In genomic region chr10:23293145-23293724, GRCh38 we compare ENCODE assay signal across 9 cellular contexts. TPM values are rescaled to one million over a fixed set of nuclear protein-coding genes. Genes with fewer than 3 reads are reported as not detected.
DNase-seq lines count a peak whose midpoint lies in the region; ATAC-seq, FAIRE-seq and TF ChIP-seq lines count a peak whose summit lies in the region.
"Had no signal": no experiment of that assay in that cellular context is flagged by ENCODE, and none has a peak within 500 bp of the region (broad histone marks: within the 10 kb centered on the region; RNA-seq: fewer than 3 reads in every experiment).

No MANE protein-coding gene starts in this region.

- H3K9me3 Mint-ChIP-seq in astrocyte (ENCODE audit: unreplicated experiment), result peaks cover 3% of the 10 kb centered on the region
- H3K9me3 Mint-ChIP-seq: T-helper 1 cell treated with Interleukin-12 subunit alpha and Interleukin-12 subunit beta and Interleukin-4 antibody, amounts not matched to agents 30 μg/mL and 1 μg/mL, for 36 hours had no signal

- H3K27me3 ChIP-seq in astrocyte (ENCODE audit: insufficient read depth, low read length) (peaks cover 9% of the 10 kb centered on the region), right lobe of liver (no peaks in the 10 kb centered on the region)

- DNase-seq in D721Med (ENCODE audit: insufficient read length, low spot score) (no peak), GM19239 (ENCODE audit: insufficient read length, low spot score) (peak; percentile 10), NCI-H69 (lab: John Stamatoyannopoulos, UW) (peak; percentile 39), astrocyte (ENCODE audit: low read depth) (peak; percentile 8), right lobe of liver (no peak), T-helper 9 cell (no peak), occipital lobe (lab: John Stamatoyannopoulos, UW) (no peak)

- 9% methylated on average over 7 of the region's 7 CpGs for WGBS in right lobe of liver (ENCODE audit: insufficient coverage, low coverage, low lambda C conversion rate, missing lambda C conversion rate)

- H3K79me2 ChIP-seq in astrocyte (ENCODE audit: insufficient read depth, low read length), result no peaks in the 10 kb centered on the region

- no peaks in the 10 kb centered on the region for H4K20me1 ChIP-seq in astrocyte (ENCODE audit: insufficient read depth, low read length)

- no peak overlapping the region for H3K9ac ChIP-seq in astrocyte (ENCODE audit: low read length)

- ATAC-seq in HG03159 (IDR thresholded peaks at IDR 0.05; ENCODE audit: unreplicated experiment) (peak; percentile 98), right lobe of liver (peak; percentile 73 to 77 (median 75))

- H3K4me3 ChIP-seq in astrocyte (ENCODE audit: insufficient read depth, low read depth, low read length) (no peak overlapping the region), right lobe of liver (no peak overlapping the region)

- H3K27ac ChIP-seq in astrocyte (ENCODE audit: low read depth, low read length) (no peak overlapping the region), right lobe of liver (no peak overlapping the region)

- TF ChIP-seq POLR2A in right lobe of liver (IDR thresholded peaks at IDR 0.05), result no peak

- H3K27ac Mint-ChIP-seq in astrocyte (ENCODE audit: unreplicated experiment), result no peak overlapping the region
- H3K27ac Mint-ChIP-seq: T-helper 1 cell treated with Interleukin-12 subunit alpha and Interleukin-12 subunit beta and Interleukin-4 antibody, amounts not matched to agents 30 μg/mL and 1 μg/mL, for 36 hours had no signal

- H3K4me1 ChIP-seq in astrocyte (ENCODE audit: insufficient read depth, low read length) (no peaks in the 10 kb centered on the region), right lobe of liver (no peaks in the 10 kb centered on the region)

- H3K36me3 Mint-ChIP-seq in astrocyte (ENCODE audit: low read depth, unreplicated experiment), result no peaks in the 10 kb centered on the region

- no peaks in the 10 kb centered on the region for H3K4me1 Mint-ChIP-seq in astrocyte (ENCODE audit: low read depth, unreplicated experiment)

- H3K4me3 Mint-ChIP-seq in astrocyte (ENCODE audit: unreplicated experiment), result no peak overlapping the region
- H3K4me3 Mint-ChIP-seq: T-helper 1 cell treated with Interleukin-12 subunit alpha and Interleukin-12 subunit beta and Interleukin-4 antibody, amounts not matched to agents 30 μg/mL and 1 μg/mL, for 36 hours had no signal

- peaks cover 7% of the 10 kb centered on the region for H3K27me3 Mint-ChIP-seq in astrocyte (ENCODE audit: low read depth, unreplicated experiment)

- peak; percentile 78 for TF ChIP-seq CTCF in D721Med (IDR thresholded peaks at IDR 0.05; ENCODE audit: insufficient read depth, missing control alignments)
- peak; percentile 62 for TF ChIP-seq CTCF in astrocyte (IDR thresholded peaks at IDR 0.05; ENCODE audit: insufficient read depth, low read depth, low read length)
- TF ChIP-seq CTCF in right lobe of liver (IDR thresholded peaks at IDR 0.05), result peak; percentile 43 to 58 (median 48)

- no peaks in the 10 kb centered on the region for H3K36me3 ChIP-seq in astrocyte (ENCODE audit: insufficient read depth, low read length)
- H3K36me3 ChIP-seq in right lobe of liver, result no peaks in the 10 kb centered on the region

- intact Hi-C loops in right lobe of liver (cut with DNase I), result no loop called here

- H2AFZ ChIP-seq in astrocyte (ENCODE audit: low read depth, low read length), result no peak overlapping the region

- no peaks in the 10 kb centered on the region for H3K9me3 ChIP-seq in astrocyte (ENCODE audit: insufficient read depth, low read depth, low read length)
- no peaks in the 10 kb centered on the region for H3K9me3 ChIP-seq in right lobe of liver

- peak; percentile 68 for FAIRE-seq in D721Med (lab: Jason Lieb, UNC)
- peak; percentile 75 for FAIRE-seq in GM19239 (lab: Jason Lieb, UNC)
- no peak for FAIRE-seq in astrocyte (lab: Jason Lieb, UNC)

- H3K4me2 ChIP-seq in astrocyte (ENCODE audit: low read length), result no peak overlapping the region

RNA-seq across cellular contexts. Expression of gene C10orf67, which starts 51.4 kb away (rescaled TPM):
- 0.27 and 0.46 TPM in 2 replicates for total RNA-seq in astrocyte
- total RNA-seq in right lobe of liver, result not detected
- 0.16 TPM for total RNA-seq in occipital lobe

Comparison
In these comparisons a context has a peak if more than half of its experiments do, and no peak if none do; other contexts are left out.
1. DNase-seq: peak in GM19239 (single experiment), NCI-H69 (single experiment) and astrocyte (single experiment); none in D721Med (single experiment), right lobe of liver (0 of 3), T-helper 9 cell (single experiment) and occipital lobe (single experiment).
2. Peak in every context shown above with its lines, with median percentiles within 50 percentile points of each other: CTCF ChIP-seq.